In the genomic region with DNA sequence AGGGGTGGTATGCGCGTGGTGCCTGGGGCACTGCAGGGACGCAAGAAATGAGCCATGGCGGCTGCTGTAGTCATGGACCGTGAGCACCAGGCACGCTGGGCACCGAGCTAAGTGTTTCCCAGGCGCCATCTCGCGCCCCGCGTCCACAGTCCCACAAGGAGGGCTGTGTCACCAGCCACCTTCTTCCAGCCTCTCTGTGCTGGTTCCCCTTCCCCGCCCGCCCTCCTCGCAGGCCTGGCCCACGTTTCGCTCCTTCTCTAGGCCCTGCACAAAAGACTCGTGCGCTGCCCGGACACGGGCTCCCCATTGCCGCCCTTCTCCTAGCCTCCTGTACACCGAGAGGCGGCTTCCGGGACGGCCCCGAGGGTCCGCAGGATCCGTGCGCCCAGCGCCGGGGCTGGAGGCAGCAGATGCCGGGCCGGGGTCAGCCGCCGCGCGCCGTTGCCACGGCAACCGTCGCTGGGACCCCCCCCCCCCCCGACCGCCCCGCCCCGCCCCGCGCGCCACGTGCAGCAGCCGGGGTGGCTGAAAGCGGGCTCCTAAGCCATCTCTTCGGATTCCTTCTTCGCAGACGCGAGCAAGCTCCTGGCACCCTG, we compare ENCODE assay signal across 9 cellular contexts.
DNase-seq lines count a peak whose midpoint lies in the region; ATAC-seq and TF ChIP-seq lines count a peak whose summit lies in the region.
"Had no signal": no experiment of that assay in that cellular context is flagged by ENCODE, and none has a peak within 500 bp of the region (broad histone marks: within the 10 kb centered on the region; RNA-seq: fewer than 3 reads in every experiment).

No MANE protein-coding gene starts in this region.

- H3K9me3 ChIP-seq in muscle layer of duodenum (ENCODE audit: control insufficient read depth in 1 of 2, low read length in 2 of 2) (peaks cover 0 to 7% of the 10 kb centered on the region in 2 donors), tibial artery (peaks cover 0 to 4% (median 0%) of the 10 kb centered on the region in 3 donors)

- H3K36me3 ChIP-seq in muscle layer of duodenum (ENCODE audit: control insufficient read depth in 1 of 2, insufficient read depth in 2 of 2, low read length in 2 of 2), result peaks cover 0 to 4% of the 10 kb centered on the region in 2 donors
- H3K36me3 ChIP-seq in tibial artery, result no peaks in the 10 kb centered on the region

- intact Hi-C loops in tibial artery (cut with DNase I; ENCODE audit: low total_unique reads), result no loop called here

- peak; percentile 40 to 58 for ATAC-seq in activated T-cell treated with anti-CD3 and anti-CD28 coated beads, Interleukin-2, amount 50 U/mL, for 4 hours
- peak; percentile 28 for ATAC-seq in esophagus mucosa

- H3K27ac Mint-ChIP-seq in immature natural killer cell, result no peak overlapping the region

- peak overlapping the region; percentile 34 to 39 for H3K4me3 ChIP-seq in muscle layer of duodenum (ENCODE audit: low read depth in 1 of 2, low read length in 2 of 2)
- H3K4me3 ChIP-seq in tibial artery, result peak overlapping the region; percentile 29 to 40

- H3K4me3 Mint-ChIP-seq in activated T-cell treated with anti-CD3 and anti-CD28 coated beads, Interleukin-2, amount 50 U/mL, for 4 hours, result no peak overlapping the region
- H3K4me3 Mint-ChIP-seq in immature natural killer cell, result peak overlapping the region in 2 of 5 donors; percentile 44 to 61

- peaks cover 7% of the 10 kb centered on the region for H3K9me3 Mint-ChIP-seq in activated T-cell treated with anti-CD3 and anti-CD28 coated beads, Interleukin-2, amount 50 U/mL, for 4 hours
- peaks cover 0 to 2% (median 0%) of the 10 kb centered on the region in 6 donors for H3K9me3 Mint-ChIP-seq in immature natural killer cell

- H3K4me1 ChIP-seq in muscle layer of duodenum (ENCODE audit: control insufficient read depth in 1 of 2, insufficient read depth in 2 of 2, low read length in 2 of 2) (peaks cover 0 to 7% of the 10 kb centered on the region in 2 donors), tibial artery (peaks cover 0 to 19% (median 8%) of the 10 kb centered on the region in 4 donors)

- H3K4me1 Mint-ChIP-seq in activated T-cell treated with anti-CD3 and anti-CD28 coated beads, Interleukin-2, amount 50 U/mL, for 4 hours (ENCODE audit: low read depth), result no peaks in the 10 kb centered on the region
- no peaks in the 10 kb centered on the region for H3K4me1 Mint-ChIP-seq in immature natural killer cell

- peaks cover 3% of the 10 kb centered on the region for H3K36me3 Mint-ChIP-seq in activated T-cell treated with anti-CD3 and anti-CD28 coated beads, Interleukin-2, amount 50 U/mL, for 4 hours (ENCODE audit: insufficient read depth)
- peaks cover 0 to 4% (median 0%) of the 10 kb centered on the region in 3 donors for H3K36me3 Mint-ChIP-seq in immature natural killer cell

- no peak for TF ChIP-seq CTCF in tibial artery (IDR thresholded peaks at IDR 0.05)

- H3K27ac ChIP-seq in muscle layer of duodenum (ENCODE audit: low read length) (no peak overlapping the region), tibial artery (no peak overlapping the region)

- DNase-seq in activated T-cell treated with anti-CD3 and anti-CD28 coated beads, Interleukin-2, amount 50 U/mL, for 4 hours, result no peak
- no peak for DNase-seq in activated T-cell treated with anti-CD3 and anti-CD28 coated beads, Interleukin-2, amount 50 U/mL, for 1 hour
- DNase-seq in tibial artery (no peak), cortex of kidney (lab: John Stamatoyannopoulos, UW) (no peak), immature natural killer cell (no peak), SKM-1 treated with dmso at 0.1 percent for 144 hours (lab: John Stamatoyannopoulos, UW; ENCODE audit: unreplicated experiment) (no peak)
- DNase-seq: activated gamma-delta T cell treated with Interleukin-2 at 50 U/mL for 16 hours had no signal

- no peaks in the 10 kb centered on the region for H3K27me3 ChIP-seq in muscle layer of duodenum (ENCODE audit: low read depth, low read length)
- peaks cover 0 to 14% of the 10 kb centered on the region in 2 donors for H3K27me3 ChIP-seq in tibial artery

- H3K27me3 Mint-ChIP-seq in activated T-cell treated with anti-CD3 and anti-CD28 coated beads, Interleukin-2, amount 50 U/mL, for 4 hours (ENCODE audit: low read depth), result peaks cover 26% of the 10 kb centered on the region
- peaks cover 0 to 6% (median 5%) of the 10 kb centered on the region in 3 donors for H3K27me3 Mint-ChIP-seq in immature natural killer cell (ENCODE audit: low read depth in 3 of 3)
